26 cellular contexts compared by ENCODE assay signal in the genomic region with DNA sequence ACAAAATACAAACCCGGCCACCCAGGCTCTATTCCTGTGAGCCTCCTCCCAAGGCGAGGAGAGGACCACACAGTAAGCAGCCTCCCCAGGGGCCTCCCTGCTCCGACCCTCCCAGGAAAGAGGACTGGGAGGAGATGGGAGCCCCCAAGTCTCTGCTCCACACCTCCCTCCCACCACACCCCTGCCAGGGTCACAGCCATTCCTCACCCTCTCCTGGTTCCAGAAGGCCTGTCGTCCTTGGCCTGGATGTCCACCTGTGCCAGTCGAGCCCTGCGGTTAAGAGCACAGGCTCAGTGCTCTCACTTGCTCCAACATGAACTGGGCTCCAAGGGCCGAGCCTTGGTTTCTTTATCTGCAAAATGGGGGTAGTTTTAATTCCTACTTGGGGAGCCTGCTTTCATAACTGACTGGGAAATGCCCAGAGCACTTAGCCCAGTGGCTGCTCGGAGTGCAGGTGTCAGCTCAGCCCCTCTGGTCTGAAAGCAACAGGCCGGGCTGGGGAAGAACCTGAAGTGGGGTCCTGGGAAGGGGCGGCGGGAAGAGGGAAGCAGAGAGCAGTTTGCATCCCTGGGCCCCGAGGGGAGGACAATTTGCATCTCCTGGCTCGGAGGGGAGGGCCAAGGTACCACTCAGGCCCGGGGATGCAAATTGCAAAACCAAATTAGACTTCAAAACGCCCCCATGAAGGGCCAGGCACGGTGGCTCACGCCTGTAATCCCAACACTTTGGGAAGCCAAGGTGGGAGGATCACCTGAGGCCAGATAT.
"Had no signal": no experiment of that assay in that cellular context is flagged by ENCODE, and none has a peak within 500 bp of the region (broad histone marks: within the 10 kb centered on the region; RNA-seq: fewer than 3 reads in every experiment).

No MANE protein-coding gene starts in this region.

- H3K4me3 Mint-ChIP-seq: activated CD8-positive, alpha-beta T cell treated with anti-CD3 and anti-CD28 coated beads, Interleukin-2, amount 10 ng/mL, durations not matched to agents 7 days and 5 days; activated naive CD4-positive, alpha-beta T cell treated with anti-CD3 and anti-CD28 coated beads for 36 hours; activated naive CD8-positive, alpha-beta T cell treated with anti-CD3 and anti-CD28 coated beads, Interleukin-2, amount 10 ng/mL, durations not matched to agents 7 days and 5 days; endodermal cell; neural crest cell had no signal

- H3K4me3 ChIP-seq: breast epithelium, coronary artery, esophagus squamous epithelium, gastrocnemius medialis, sigmoid colon, smooth muscle cell, upper lobe of left lung had no signal

- DNase-seq: activated CD4-positive, alpha-beta T cell treated with anti-CD3 and anti-CD28 coated beads, Interleukin-2, amount 50 U/mL, for 1 hour; activated CD4-positive, CD25-positive, alpha-beta regulatory T cell treated with anti-CD3 and anti-CD28 coated beads, Interleukin-2, amount 50 U/mL, for 72 hours; activated CD8-positive, alpha-beta T cell treated with anti-CD3 and anti-CD28 coated beads, Interleukin-2, amount 10 ng/mL, durations not matched to agents 7 days and 5 days; activated naive CD4-positive, alpha-beta T cell treated with anti-CD3 and anti-CD28 coated beads for 36 hours; activated naive CD8-positive, alpha-beta T cell treated with anti-CD3 and anti-CD28 coated beads, Interleukin-2, amount 10 ng/mL, durations not matched to agents 7 days and 5 days; activated T-cell treated with anti-CD3 and anti-CD28 coated beads, Interleukin-2, amount 50 U/mL, for 1 hour; amniotic stem cell; endodermal cell; esophagus squamous epithelium; gastrocnemius medialis; islet precursor cell; left cardiac atrium; naive B cell; occipital lobe; retina; sigmoid colon; stimulated activated CD4-positive, alpha-beta T cell treated with anti-CD3 and anti-CD28 coated beads, Interleukin-2, amount 100 ng/mL, for 48 hours; stimulated activated CD8-positive, alpha-beta memory T cell treated with anti-CD3 and anti-CD28 coated beads, Interleukin-4, amount 100 ng/mL, for 48 hours; stimulated activated naive CD8-positive, alpha-beta T cell treated with anti-CD3 and anti-CD28 coated beads, Interleukin-15, Interleukin-2, amounts not matched to agents 100 U/mL and 50 U/mL, for 24 hours; upper lobe of left lung; WERI-Rb-1 had no signal

- H3K4me1 ChIP-seq: breast epithelium, esophagus squamous epithelium, sigmoid colon, upper lobe of left lung had no signal

- H3K27me3 Mint-ChIP-seq: activated naive CD8-positive, alpha-beta T cell treated with anti-CD3 and anti-CD28 coated beads, Interleukin-2, amount 10 ng/mL, durations not matched to agents 7 days and 5 days; naive B cell; progenitor cell of endocrine pancreas had no signal

- H3K27me3 ChIP-seq: breast epithelium, esophagus squamous epithelium, gastrocnemius medialis, sigmoid colon, upper lobe of left lung had no signal

- H3K27ac ChIP-seq: breast epithelium, coronary artery, esophagus squamous epithelium, gastrocnemius medialis, sigmoid colon, upper lobe of left lung, WERI-Rb-1 had no signal

- H3K27ac Mint-ChIP-seq: activated naive CD4-positive, alpha-beta T cell treated with anti-CD3 and anti-CD28 coated beads for 36 hours; activated naive CD8-positive, alpha-beta T cell treated with anti-CD3 and anti-CD28 coated beads, Interleukin-2, amount 10 ng/mL, durations not matched to agents 7 days and 5 days; progenitor cell of endocrine pancreas had no signal

- H3K36me3 ChIP-seq: breast epithelium had no signal

- H3K9me3 ChIP-seq: breast epithelium, esophagus squamous epithelium, gastrocnemius medialis, sigmoid colon, upper lobe of left lung had no signal

- H3K9me3 Mint-ChIP-seq: activated naive CD4-positive, alpha-beta T cell treated with anti-CD3 and anti-CD28 coated beads for 36 hours; activated naive CD8-positive, alpha-beta T cell treated with anti-CD3 and anti-CD28 coated beads, Interleukin-2, amount 10 ng/mL, durations not matched to agents 7 days and 5 days; endodermal cell; naive B cell; neural crest cell had no signal

- ATAC-seq: activated CD8-positive, alpha-beta T cell treated with anti-CD3 and anti-CD28 coated beads, Interleukin-2, amount 10 ng/mL, durations not matched to agents 7 days and 5 days; gastrocnemius medialis; left cardiac atrium had no signal

- H3K4me2 ChIP-seq: smooth muscle cell had no signal
